ENCODE assay signal across 1 cellular context in the genomic region with DNA sequence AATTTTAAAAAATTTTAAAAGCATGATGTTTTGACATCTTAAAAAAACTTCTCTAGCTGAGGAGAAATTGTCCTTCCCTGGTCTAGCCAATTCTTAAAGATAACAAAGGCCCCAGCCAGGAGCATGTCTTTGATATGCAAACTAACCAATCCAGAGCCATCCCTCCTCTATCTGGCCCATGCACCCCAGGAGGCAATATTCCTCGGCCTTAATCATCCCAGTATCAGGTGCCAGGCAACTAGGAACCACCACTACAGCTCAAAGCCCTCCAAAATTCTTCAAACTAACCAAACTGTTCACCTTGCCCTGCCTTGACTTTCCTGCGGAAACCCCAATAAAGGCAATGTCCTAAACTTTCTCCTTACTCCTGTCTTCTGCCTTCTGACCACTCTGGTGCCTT.
TF ChIP-seq lines count a peak whose summit lies in the region.

No MANE protein-coding gene starts in this region.

TF ChIP-seq in K562, 482 proteins besides CTCF, POLR2A, EP300 and RAD21 (continued from another document):
- TF ChIP-seq, protein P1, sequence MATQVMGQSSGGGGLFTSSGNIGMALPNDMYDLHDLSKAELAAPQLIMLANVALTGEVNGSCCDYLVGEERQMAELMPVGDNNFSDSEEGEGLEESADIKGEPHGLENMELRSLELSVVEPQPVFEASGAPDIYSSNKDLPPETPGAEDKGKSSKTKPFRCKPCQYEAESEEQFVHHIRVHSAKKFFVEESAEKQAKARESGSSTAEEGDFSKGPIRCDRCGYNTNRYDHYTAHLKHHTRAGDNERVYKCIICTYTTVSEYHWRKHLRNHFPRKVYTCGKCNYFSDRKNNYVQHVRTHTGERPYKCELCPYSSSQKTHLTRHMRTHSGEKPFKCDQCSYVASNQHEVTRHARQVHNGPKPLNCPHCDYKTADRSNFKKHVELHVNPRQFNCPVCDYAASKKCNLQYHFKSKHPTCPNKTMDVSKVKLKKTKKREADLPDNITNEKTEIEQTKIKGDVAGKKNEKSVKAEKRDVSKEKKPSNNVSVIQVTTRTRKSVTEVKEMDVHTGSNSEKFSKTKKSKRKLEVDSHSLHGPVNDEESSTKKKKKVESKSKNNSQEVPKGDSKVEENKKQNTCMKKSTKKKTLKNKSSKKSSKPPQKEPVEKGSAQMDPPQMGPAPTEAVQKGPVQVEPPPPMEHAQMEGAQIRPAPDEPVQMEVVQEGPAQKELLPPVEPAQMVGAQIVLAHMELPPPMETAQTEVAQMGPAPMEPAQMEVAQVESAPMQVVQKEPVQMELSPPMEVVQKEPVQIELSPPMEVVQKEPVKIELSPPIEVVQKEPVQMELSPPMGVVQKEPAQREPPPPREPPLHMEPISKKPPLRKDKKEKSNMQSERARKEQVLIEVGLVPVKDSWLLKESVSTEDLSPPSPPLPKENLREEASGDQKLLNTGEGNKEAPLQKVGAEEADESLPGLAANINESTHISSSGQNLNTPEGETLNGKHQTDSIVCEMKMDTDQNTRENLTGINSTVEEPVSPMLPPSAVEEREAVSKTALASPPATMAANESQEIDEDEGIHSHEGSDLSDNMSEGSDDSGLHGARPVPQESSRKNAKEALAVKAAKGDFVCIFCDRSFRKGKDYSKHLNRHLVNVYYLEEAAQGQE (CRISPR knock-in tag; IDR thresholded peaks at IDR 0.05; ENCODE audit: low read depth): no peak
- TF ChIP-seq TARDBP (IDR thresholded peaks at IDR 0.05) (no peak), TCF3 (CRISPR knock-in tag; IDR thresholded peaks at IDR 0.05) (peak; percentile 81), DPF2 (IDR thresholded peaks at IDR 0.05) (0 out of 2 replicates have a peak, but pooled peaks have one; percentile 58), SMARCA4 (IDR thresholded peaks at IDR 0.05) (peak; percentile 58; the same call in 1 of the 2 replicates), ARID1B (IDR thresholded peaks at IDR 0.05) (peak; percentile 88), SOX6 (IDR thresholded peaks at IDR 0.05) (0 out of 2 replicates have a peak, but pooled peaks have one; percentile 42), ZNF77 (CRISPR knock-in tag; IDR thresholded peaks at IDR 0.05) (no peak), TAL1 (IDR thresholded peaks at IDR 0.05) (peak; percentile 82)
